ENCODE assay signal across 8 cellular contexts in genomic region chr12:121713257-121714155, GRCh38. TPM values are rescaled to one million over a fixed set of nuclear protein-coding genes. Genes with fewer than 3 reads are reported as not detected.
A peak's percentile ranks its signal among the peaks of the same experiment; 100 is the strongest.
DNase-seq lines count a peak whose midpoint lies in the region; TF ChIP-seq lines count a peak whose summit lies in the region.

No MANE protein-coding gene starts in this region.

- DNase-seq in HAP-1 (ENCODE audit: low spot score in 2 of 2) (peak; percentile 9 to 26), left ventricle myocardium inferior (peak; percentile 43), skeletal muscle cell (ENCODE audit: low read depth) (no peak), NCI-H1436 treated with DMSO at 0.1 percent for 48 hours (lab: John Stamatoyannopoulos, UW) (no peak), SHP77 treated with DMSO at 0.1 percent for 48 hours (lab: John Stamatoyannopoulos, UW) (no peak), NCI-H1436 (lab: John Stamatoyannopoulos, UW) (no peak)
- no peak for DNase-seq in activated T-cell treated with anti-CD3 and anti-CD28 coated beads, Interleukin-2, amount 50 U/mL, for 24 hours

- H3K4me3 Mint-ChIP-seq in activated T-cell treated with anti-CD3 and anti-CD28 coated beads, Interleukin-2, amount 50 U/mL, for 24 hours: peak overlapping the region; percentile 88

- H3K36me3 Mint-ChIP-seq in activated T-cell treated with anti-CD3 and anti-CD28 coated beads, Interleukin-2, amount 50 U/mL, for 24 hours (ENCODE audit: low read depth): peaks cover 38% of the 10 kb centered on the region

- no peak for TF ChIP-seq CTCF in left ventricle myocardium inferior (IDR thresholded peaks at IDR 0.05; ENCODE audit: borderline replicate concordance)

- H3K79me2 ChIP-seq in ACC112 (ENCODE audit: control insufficient read depth, insufficient read depth, low read length, unreplicated experiment): peaks cover 21% of the 10 kb centered on the region

- H3K4me1 Mint-ChIP-seq in activated T-cell treated with anti-CD3 and anti-CD28 coated beads, Interleukin-2, amount 50 U/mL, for 24 hours (ENCODE audit: low read depth): peaks cover 24% of the 10 kb centered on the region

- H3K27me3 ChIP-seq in ACC112 (ENCODE audit: insufficient read depth, low read length) (no peaks in the 10 kb centered on the region), HAP-1 (ENCODE audit: low read depth) (no peaks in the 10 kb centered on the region), left ventricle myocardium inferior (ENCODE audit: low read depth) (no peaks in the 10 kb centered on the region)

- H3K27ac Mint-ChIP-seq in activated T-cell treated with anti-CD3 and anti-CD28 coated beads, Interleukin-2, amount 50 U/mL, for 24 hours: peak overlapping the region; percentile 78

- peak overlapping the region; percentile 26; the same call in 1 of the 2 replicates for H3K27ac ChIP-seq in ACC112 (ENCODE audit: low read depth, low read length)
- H3K27ac ChIP-seq in left ventricle myocardium inferior (replicated peaks): peak overlapping the region; percentile 97

- in situ Hi-C loops in HAP-1 (cut with MboI; ENCODE audit: low sequenced_read_pairs): no loop called here

- H3K36me3 ChIP-seq in ACC112 (ENCODE audit: insufficient read depth, low read length): no peaks in the 10 kb centered on the region
- H3K36me3 ChIP-seq in HAP-1 (replicated peaks): peaks cover 7% of the 10 kb centered on the region
- H3K36me3 ChIP-seq in left ventricle myocardium inferior: no peaks in the 10 kb centered on the region

- H2AFZ ChIP-seq in ACC112 (ENCODE audit: low read length, unreplicated experiment): no peak overlapping the region

- H3K9me3 Mint-ChIP-seq in activated T-cell treated with anti-CD3 and anti-CD28 coated beads, Interleukin-2, amount 50 U/mL, for 24 hours: no peaks in the 10 kb centered on the region

- peak overlapping the region; percentile 92 for H3K4me3 ChIP-seq in ACC112 (ENCODE audit: low read depth, low read length)
- peak overlapping the region; percentile 91 for H3K4me3 ChIP-seq in HAP-1
- peak overlapping the region; percentile 100 for H3K4me3 ChIP-seq in left ventricle myocardium inferior
- peak overlapping the region; percentile 98 for H3K4me3 ChIP-seq in skeletal muscle cell (ENCODE audit: low read depth, low read length)

- H3K4me1 ChIP-seq in ACC112 (ENCODE audit: control insufficient read depth, insufficient read depth, low read length, unreplicated experiment): peaks cover 36% of the 10 kb centered on the region
- peaks cover 10% of the 10 kb centered on the region for H3K4me1 ChIP-seq in HAP-1
- peaks cover 35% of the 10 kb centered on the region for H3K4me1 ChIP-seq in left ventricle myocardium inferior

- intact Hi-C loops in left ventricle myocardium inferior (cut with micrococcal nuclease): no loop called here

- H3K9me3 ChIP-seq in HAP-1: no peaks in the 10 kb centered on the region
- H3K9me3 ChIP-seq in left ventricle myocardium inferior (replicated peaks): no peaks in the 10 kb centered on the region

- H3K27me3 Mint-ChIP-seq in activated T-cell treated with anti-CD3 and anti-CD28 coated beads, Interleukin-2, amount 50 U/mL, for 24 hours: no peaks in the 10 kb centered on the region

RNA-seq across cellular contexts. Expression of gene TMEM120B, which starts 1.0 kb away (rescaled TPM):
- 9.2 TPM for total RNA-seq in left ventricle myocardium inferior

RNA-seq across cellular contexts. Expression of gene MORN3, which starts 44.1 kb away (rescaled TPM):
- total RNA-seq in left ventricle myocardium inferior: not detected

Comparison
In these comparisons a context has a peak if more than half of its experiments do, and no peak if none do; other contexts are left out.
1. DNase-seq: peak in HAP-1 (2 of 2) and left ventricle myocardium inferior (single experiment); none in activated T-cell treated with anti-CD3 and anti-CD28 coated beads, Interleukin-2, amount 50 U/mL, for 24 hours (single experiment), skeletal muscle cell (single experiment), NCI-H1436 treated with DMSO at 0.1 percent for 48 hours (single experiment), SHP77 treated with DMSO at 0.1 percent for 48 hours (single experiment) and NCI-H1436 (single experiment).
2. Peak in every context shown above with its lines, with median percentiles within 50 percentile points of each other: H3K4me3 ChIP-seq.